In genomic region chr3:53833650-53834049, GRCh38 we compare ENCODE assay signal across 28 cellular contexts. TPM values are rescaled to one million over a fixed set of nuclear protein-coding genes. Genes with fewer than 3 reads are reported as not detected.
"Had no signal": no experiment of that assay in that cellular context is flagged by ENCODE, and none has a peak within 500 bp of the region (broad histone marks: within the 10 kb centered on the region; RNA-seq: fewer than 3 reads in every experiment).

No MANE protein-coding gene starts in this region.

- H3K27me3 Mint-ChIP-seq: activated naive CD8-positive, alpha-beta T cell treated with anti-CD3 and anti-CD28 coated beads for 36 hours had no signal

- H3K27ac Mint-ChIP-seq: activated naive CD8-positive, alpha-beta T cell treated with anti-CD3 and anti-CD28 coated beads for 36 hours; activated T-helper 2 cell treated with anti-CD3 and anti-CD28 coated beads, Interferon-gamma antibody, Interleukin-2, Interleukin-4, amounts not matched to agents 10 μg/mL and 5 μg/mL and 100 μg/mL, durations not matched to agents 14 hours and 24 hours and 36 hours; effector memory CD8-positive, alpha-beta T cell; mesothelial cell of epicardium; naive thymus-derived CD8-positive, alpha-beta T cell; neural progenitor cell; stimulated activated naive CD8-positive, alpha-beta T cell treated with anti-CD3 and anti-CD28 coated beads, Interleukin-15, amount 100 ng/mL, for 72 hours; T-cell; T-helper 2 cell treated with Interferon-gamma antibody and Interleukin-4, amounts not matched to agents 5 μg/mL and 100 μg/mL, for 36 hours had no signal

- ATAC-seq: activated T-cell treated with anti-CD3 and anti-CD28 coated beads, Interleukin-2, amount 50 U/mL, for 4 hours; effector memory CD8-positive, alpha-beta T cell; naive thymus-derived CD8-positive, alpha-beta T cell; psoas muscle; right cardiac atrium; stimulated activated naive CD8-positive, alpha-beta T cell treated with anti-CD3 and anti-CD28 coated beads, Interleukin-15, amount 100 ng/mL, for 72 hours; T-cell had no signal

- H3K36me3 ChIP-seq: neural progenitor cell, ovary, suprapubic skin, transverse colon, uterus had no signal

- H3K9me3 ChIP-seq: esophagus muscularis mucosa, ovary, psoas muscle, suprapubic skin, transverse colon, uterus had no signal

- H3K4me1 Mint-ChIP-seq: central memory CD8-positive, alpha-beta T cell; mesothelial cell of epicardium; neural progenitor cell; stimulated activated naive CD8-positive, alpha-beta T cell treated with anti-CD3 and anti-CD28 coated beads, Interleukin-15, amount 100 ng/mL, for 72 hours; T-cell had no signal

- H3K27ac ChIP-seq: esophagus muscularis mucosa, hepatocyte, neural progenitor cell, ovary, psoas muscle, skin epidermis, suprapubic skin, transverse colon, uterus had no signal

- H3K4me3 ChIP-seq: dorsolateral prefrontal cortex, esophagus muscularis mucosa, hepatocyte, neural progenitor cell, ovary, psoas muscle, skin epidermis, suprapubic skin, transverse colon, uterus had no signal

- H3K9me3 Mint-ChIP-seq: activated naive CD8-positive, alpha-beta T cell treated with anti-CD3 and anti-CD28 coated beads for 36 hours; activated T-cell treated with anti-CD3 and anti-CD28 coated beads, Interleukin-2, amount 50 U/mL, for 4 hours; activated T-helper 2 cell treated with anti-CD3 and anti-CD28 coated beads, Interferon-gamma antibody, Interleukin-2, Interleukin-4, amounts not matched to agents 10 μg/mL and 5 μg/mL and 100 μg/mL, durations not matched to agents 14 hours and 24 hours and 36 hours; central memory CD8-positive, alpha-beta T cell; effector memory CD8-positive, alpha-beta T cell; mesothelial cell of epicardium; naive thymus-derived CD8-positive, alpha-beta T cell; neural progenitor cell; stimulated activated naive CD8-positive, alpha-beta T cell treated with anti-CD3 and anti-CD28 coated beads, Interleukin-15, amount 100 ng/mL, for 72 hours; T-cell; T-helper 2 cell treated with Interferon-gamma antibody and Interleukin-4, amounts not matched to agents 5 μg/mL and 100 μg/mL, for 36 hours had no signal

- H3K36me3 Mint-ChIP-seq: activated naive CD8-positive, alpha-beta T cell treated with anti-CD3 and anti-CD28 coated beads for 36 hours; mesothelial cell of epicardium; naive thymus-derived CD8-positive, alpha-beta T cell; T-cell had no signal

- H3K4me3 Mint-ChIP-seq: activated naive CD8-positive, alpha-beta T cell treated with anti-CD3 and anti-CD28 coated beads for 36 hours; activated T-cell treated with anti-CD3 and anti-CD28 coated beads, Interleukin-2, amount 50 U/mL, for 4 hours; central memory CD8-positive, alpha-beta T cell; effector memory CD8-positive, alpha-beta T cell; mesothelial cell of epicardium; naive thymus-derived CD8-positive, alpha-beta T cell; neural progenitor cell; stimulated activated naive CD8-positive, alpha-beta T cell treated with anti-CD3 and anti-CD28 coated beads, Interleukin-15, amount 100 ng/mL, for 72 hours; T-cell; T-helper 2 cell treated with Interferon-gamma antibody and Interleukin-4, amounts not matched to agents 5 μg/mL and 100 μg/mL, for 36 hours had no signal

- DNase-seq: activated CD4-positive, alpha-beta T cell treated with anti-CD3 and anti-CD28 coated beads, Interleukin-2, amount 50 U/mL, for 4 hours; activated CD8-positive, alpha-beta memory T cell treated with anti-CD3 and anti-CD28 coated beads for 24 hours; activated CD8-positive, alpha-beta memory T cell treated with anti-CD3 and anti-CD28 coated beads, Interleukin-2, amount 50 U/mL, for 4 hours; activated naive CD4-positive, alpha-beta T cell; activated naive CD8-positive, alpha-beta T cell treated with anti-CD3 and anti-CD28 coated beads for 36 hours; activated T-cell treated with anti-CD3 and anti-CD28 coated beads, Interleukin-2, amount 50 U/mL, for 4 hours; dorsolateral prefrontal cortex; effector memory CD8-positive, alpha-beta T cell; glutamatergic neuron; naive thymus-derived CD8-positive, alpha-beta T cell; ovary; psoas muscle; right cardiac atrium; stimulated activated CD4-positive, alpha-beta T cell treated with anti-CD3 and anti-CD28 coated beads, Interleukin-1b, Interleukin-23, amount 100 ng/mL, for 48 hours; stimulated activated naive CD8-positive, alpha-beta T cell treated with anti-CD3 and anti-CD28 coated beads, Interleukin-15, amount 100 ng/mL, for 72 hours; T-cell; transverse colon; uterus had no signal

- H3K4me1 ChIP-seq: esophagus muscularis mucosa, neural progenitor cell, psoas muscle, suprapubic skin, uterus had no signal

- H3K27me3 ChIP-seq: dorsolateral prefrontal cortex, hepatocyte, neural progenitor cell, ovary, suprapubic skin, transverse colon, uterus had no signal

RNA-seq across cellular contexts. Expression of gene IL17RB, which starts 12.7 kb away (rescaled TPM):
- total RNA-seq: activated naive CD8-positive, alpha-beta T cell treated with anti-CD3 and anti-CD28 coated beads for 36 hours; lung microvascular endothelial cell; naive thymus-derived CD8-positive, alpha-beta T cell had no signal
